ENCODE assay signal across 17 cellular contexts in genomic region chr15:45254405-45255293, GRCh38. TPM values are rescaled to one million over a fixed set of nuclear protein-coding genes. Genes with fewer than 3 reads are reported as not detected.
A peak's percentile ranks its signal among the peaks of the same experiment; 100 is the strongest.
DNase-seq lines count a peak whose midpoint lies in the region; ATAC-seq and TF ChIP-seq lines count a peak whose summit lies in the region.
"Had no signal": no experiment of that assay in that cellular context is flagged by ENCODE, and none has a peak within 500 bp of the region (broad histone marks: within the 10 kb centered on the region; RNA-seq: fewer than 3 reads in every experiment).

No MANE protein-coding gene starts in this region.

- DNase-seq in MCF 10A (ENCODE audit: unreplicated experiment) (peak; percentile 6), breast epithelium (ENCODE audit: low spot score in 2 of 2) (no peak), RWPE1 (ENCODE audit: low spot score) (peak; percentile 17), glomerular visceral epithelial cell (ENCODE audit: extremely low spot score) (peak; percentile 23), cerebellum (ENCODE audit: low spot score) (no peak), NCI-H2196 treated with DMSO at 0.1 percent for 48 hours (lab: John Stamatoyannopoulos, UW; ENCODE audit: unreplicated experiment) (no peak), tibial artery (no peak)
- DNase-seq: activated CD4-positive, alpha-beta T cell treated with anti-CD3 and anti-CD28 coated beads, Interleukin-2, amount 50 U/mL, for 48 hours; activated T-cell treated with anti-CD3 and anti-CD28 coated beads, Interleukin-2, amount 50 U/mL, for 24 hours; KG1; posterior cingulate gyrus had no signal

- no peaks in the 10 kb centered on the region for H3K4me1 Mint-ChIP-seq in MCF 10A (ENCODE audit: insufficient read depth, unreplicated experiment)
- H3K4me1 Mint-ChIP-seq: stimulated activated memory B cell treated with anti-CD40 and anti-IgM and Interleukin-4, amounts not matched to agents 10 μg/mL and 1 μg/mL and 100 μg/mL, for 72 hours had no signal

- POLR2A ChIA-PET in MCF 10A (lab: Yijun Ruan, JAX): interaction anchor here (1.3 kb wide), 1 partner anchor 25 kb away, joined by 5 read pairs; no protein-coding TSS in a partner anchor
- POLR2A ChIA-PET in RWPE1 (lab: Yijun Ruan, JAX; ENCODE audit: low non-redundant PET): no interaction called here

- CTCF ChIA-PET in MCF 10A (lab: Yijun Ruan, JAX) (interaction anchor here (0.6 to 1.2 kb wide), 5 partner anchors 50 to 145 kb away, joined by 3 to 6 read pairs (median 3); no protein-coding TSS in a partner anchor), RWPE1 (lab: Yijun Ruan, JAX) (no interaction called here)

- H3K27ac Mint-ChIP-seq in MCF 10A (ENCODE audit: low read depth, unreplicated experiment): no peak overlapping the region
- H3K27ac Mint-ChIP-seq: activated T-cell treated with anti-CD3 and anti-CD28 coated beads, Interleukin-2, amount 50 U/mL, for 24 hours; stimulated activated memory B cell treated with anti-CD40 and anti-IgM and Interleukin-4, amounts not matched to agents 10 μg/mL and 1 μg/mL and 100 μg/mL, for 72 hours; type B pancreatic cell had no signal

- no peak for TF ChIP-seq CTCF in MCF 10A (IDR thresholded peaks at IDR 0.05; ENCODE audit: unreplicated experiment)
- no peak for TF ChIP-seq CTCF in breast epithelium (IDR thresholded peaks at IDR 0.05)
- no peak for TF ChIP-seq CTCF in RWPE1 (conservative IDR thresholded peaks at IDR 0.05; ENCODE audit: low read depth)
- TF ChIP-seq CTCF in tibial artery (IDR thresholded peaks at IDR 0.05): no peak

- H3K4me1 ChIP-seq in breast epithelium (no peaks in the 10 kb centered on the region), tibial artery (no peaks in the 10 kb centered on the region)

- H3K27me3 ChIP-seq in breast epithelium (no peaks in the 10 kb centered on the region), tibial artery (no peaks in the 10 kb centered on the region)

- BruUV-seq in MCF 10A (replicated peaks; lab: Mats Ljungman, UMichigan): no TSS peak

- H3K9me3 ChIP-seq in breast epithelium (no peaks in the 10 kb centered on the region), tibial artery (no peaks in the 10 kb centered on the region)

- H3K36me3 ChIP-seq in breast epithelium: no peaks in the 10 kb centered on the region
- no peaks in the 10 kb centered on the region for H3K36me3 ChIP-seq in tibial artery

- no peaks in the 10 kb centered on the region for H3K36me3 Mint-ChIP-seq in MCF 10A (ENCODE audit: insufficient read depth, unreplicated experiment)
- H3K36me3 Mint-ChIP-seq: stimulated activated memory B cell treated with anti-CD40 and anti-IgM and Interleukin-4, amounts not matched to agents 10 μg/mL and 1 μg/mL and 100 μg/mL, for 72 hours; type B pancreatic cell had no signal

- H3K27ac ChIP-seq in breast epithelium (no peak overlapping the region), RWPE1 (no peak overlapping the region), tibial artery (no peak overlapping the region)
- H3K27ac ChIP-seq: SK-N-MC had no signal

- no peak for TF ChIP-seq POLR2A in breast epithelium (IDR thresholded peaks at IDR 0.05)

- no peak overlapping the region for H3K4me3 Mint-ChIP-seq in MCF 10A (ENCODE audit: unreplicated experiment)
- H3K4me3 Mint-ChIP-seq: activated T-cell treated with anti-CD3 and anti-CD28 coated beads, Interleukin-2, amount 50 U/mL, for 24 hours; stimulated activated memory B cell treated with anti-CD40 and anti-IgM and Interleukin-4, amounts not matched to agents 10 μg/mL and 1 μg/mL and 100 μg/mL, for 72 hours; type B pancreatic cell had no signal

- H3K9me3 Mint-ChIP-seq in MCF 10A (ENCODE audit: unreplicated experiment): no peaks in the 10 kb centered on the region
- H3K9me3 Mint-ChIP-seq: activated T-cell treated with anti-CD3 and anti-CD28 coated beads, Interleukin-2, amount 50 U/mL, for 24 hours; stimulated activated memory B cell treated with anti-CD40 and anti-IgM and Interleukin-4, amounts not matched to agents 10 μg/mL and 1 μg/mL and 100 μg/mL, for 72 hours; type B pancreatic cell had no signal

- H3K27me3 Mint-ChIP-seq in MCF 10A (ENCODE audit: insufficient read depth, unreplicated experiment): no peaks in the 10 kb centered on the region
- H3K27me3 Mint-ChIP-seq: activated T-cell treated with anti-CD3 and anti-CD28 coated beads, Interleukin-2, amount 50 U/mL, for 24 hours; stimulated activated memory B cell treated with anti-CD40 and anti-IgM and Interleukin-4, amounts not matched to agents 10 μg/mL and 1 μg/mL and 100 μg/mL, for 72 hours; type B pancreatic cell had no signal

- no peak for ATAC-seq in GM18520 (IDR thresholded peaks at IDR 0.05; ENCODE audit: unreplicated experiment)
- ATAC-seq: stimulated activated memory B cell treated with anti-CD40 and anti-IgM and Interleukin-4, amounts not matched to agents 10 μg/mL and 1 μg/mL and 100 μg/mL, for 72 hours had no signal

- no peak overlapping the region for H3K4me3 ChIP-seq in breast epithelium
- H3K4me3 ChIP-seq in tibial artery: no peak overlapping the region
- H3K4me3 ChIP-seq: SK-N-MC had no signal

- intact Hi-C loops in MCF 10A (cut with micrococcal nuclease): no loop called here
- intact Hi-C loops in breast epithelium (cut with DNase I; ENCODE audit: low total_unique reads): no loop called here
- intact Hi-C loops in tibial artery (cut with DNase I; ENCODE audit: low total_unique reads): no loop called here

RNA-seq across cellular contexts. Expression of gene SLC28A2, which starts 2.6 kb away (rescaled TPM):
- total RNA-seq in MCF 10A (2022): not detected in 2 replicates
- not detected for total RNA-seq in breast epithelium
- not detected for total RNA-seq in cerebellum
- total RNA-seq: epithelial cell of proximal tubule, NCI-H460 had no signal

Comparison
In these comparisons a context has a peak if more than half of its experiments do, and no peak if none do; other contexts are left out.
1. DNase-seq: peak in MCF 10A (single experiment), RWPE1 (single experiment) and glomerular visceral epithelial cell (single experiment); none in breast epithelium (0 of 2), cerebellum (single experiment), NCI-H2196 treated with DMSO at 0.1 percent for 48 hours (single experiment) and tibial artery (0 of 2).